31 cellular contexts compared by ENCODE assay signal in the genomic region with DNA sequence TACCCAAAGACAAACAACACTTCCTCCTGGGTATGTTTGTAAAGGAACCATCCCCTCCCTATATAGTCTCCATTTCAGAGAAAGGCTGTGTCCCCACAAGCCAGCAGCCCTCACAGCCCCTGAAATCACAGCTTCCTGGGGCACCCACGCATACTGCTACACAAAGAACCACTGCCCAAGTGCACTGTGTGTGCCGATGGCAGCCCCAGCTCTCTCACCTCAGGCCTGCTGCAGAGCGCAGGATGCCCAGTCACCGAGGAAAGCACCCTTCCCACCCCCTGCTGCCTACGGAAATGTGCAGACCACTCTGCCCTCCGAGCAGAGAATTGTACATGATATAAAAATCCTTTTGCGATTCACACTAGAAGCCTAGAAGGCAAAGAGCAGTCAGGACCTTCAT. TPM values are rescaled to one million over a fixed set of nuclear protein-coding genes. Genes with fewer than 3 reads are reported as not detected.
"Had no signal": no experiment of that assay in that cellular context is flagged by ENCODE, and none has a peak within 500 bp of the region (broad histone marks: within the 10 kb centered on the region; RNA-seq: fewer than 3 reads in every experiment).

No MANE protein-coding gene starts in this region.

- DNase-seq: activated CD4-positive, alpha-beta memory T cell treated with anti-CD3 and anti-CD28 coated beads, Interleukin-2, amount 10 ng/mL, durations not matched to agents 7 days and 5 days; activated CD4-positive, alpha-beta T cell treated with anti-CD3 and anti-CD28 coated beads for 1 hour; activated CD4-positive, alpha-beta T cell treated with anti-CD3 and anti-CD28 coated beads for 4 hours; activated CD4-positive, alpha-beta T cell treated with anti-CD3 and anti-CD28 coated beads, Interleukin-2, amount 10 ng/mL, durations not matched to agents 7 days and 5 days; activated CD4-positive, alpha-beta T cell treated with anti-CD3 and anti-CD28 coated beads, Interleukin-2, amount 50 U/mL, for 4 hours; activated CD8-positive, alpha-beta memory T cell treated with anti-CD3 and anti-CD28 coated beads for 24 hours; activated effector memory CD4-positive, alpha-beta T cell treated with Interleukin-2 at 50 U/mL for 16 hours; activated gamma-delta T cell treated with Interleukin-2 at 50 U/mL for 16 hours; activated naive CD4-positive, alpha-beta T cell treated with anti-CD3 and anti-CD28 coated beads, Interleukin-2, amount 50 U/mL, for 16 hours; activated naive CD4-positive, alpha-beta T cell treated with Interleukin-2 at 50 U/mL for 16 hours; activated T-cell treated with anti-CD3 and anti-CD28 coated beads, Interleukin-2, amount 50 U/mL, for 4 hours; amniotic stem cell; anterior cingulate cortex; brain microvascular endothelial cell; dorsolateral prefrontal cortex; effector memory CD4-positive, alpha-beta T cell; endodermal cell; foreskin keratinocyte; gastrocnemius medialis; glutamatergic neuron; heart left ventricle; T-helper 2 cell had no signal

- H3K9me3 ChIP-seq: gastrocnemius medialis, heart left ventricle had no signal

- H3K27ac ChIP-seq: brain microvascular endothelial cell, coronary artery, dorsolateral prefrontal cortex, foreskin keratinocyte, gastrocnemius medialis, heart left ventricle had no signal

- H3K4me1 ChIP-seq: foreskin keratinocyte, gastrocnemius medialis, heart left ventricle had no signal

- H3K4me3 Mint-ChIP-seq: activated CD4-positive, alpha-beta memory T cell treated with anti-CD3 and anti-CD28 coated beads, Interleukin-2, amount 10 ng/mL, durations not matched to agents 7 days and 5 days; activated CD4-positive, alpha-beta T cell treated with anti-CD3 and anti-CD28 coated beads, Interleukin-2, amount 10 ng/mL, durations not matched to agents 7 days and 5 days; activated naive CD8-positive, alpha-beta T cell; activated T-cell treated with anti-CD3 and anti-CD28 coated beads, Interleukin-2, amount 50 U/mL, for 4 hours; activated T-helper 17 cell treated with anti-CD3 and anti-CD28 coated beads, Interleukin-2, amount 50 U/mL, for 72 hours; central memory CD8-positive, alpha-beta T cell; dendritic cell treated with granulocyte-macrophage colony-stimulating factor and Interleukin-4, amounts not matched to agents 40 ng/mL and 50 ng/mL, for 4 days; endodermal cell had no signal

- ATAC-seq: activated T-cell treated with anti-CD3 and anti-CD28 coated beads, Interleukin-2, amount 50 U/mL, for 4 hours; activated T-helper 17 cell treated with anti-CD3 and anti-CD28 coated beads, Interleukin-2, amount 50 U/mL, for 72 hours; esophagus mucosa; foreskin keratinocyte; gastrocnemius medialis; heart left ventricle had no signal

- H3K9me3 Mint-ChIP-seq: activated CD4-positive, alpha-beta memory T cell treated with anti-CD3 and anti-CD28 coated beads, Interleukin-2, amount 10 ng/mL, durations not matched to agents 7 days and 5 days; activated CD4-positive, alpha-beta T cell treated with anti-CD3 and anti-CD28 coated beads, Interleukin-2, amount 10 ng/mL, durations not matched to agents 7 days and 5 days; activated T-cell treated with anti-CD3 and anti-CD28 coated beads, Interleukin-2, amount 50 U/mL, for 4 hours; activated T-helper 17 cell treated with anti-CD3 and anti-CD28 coated beads, Interleukin-2, amount 50 U/mL, for 72 hours; dendritic cell treated with granulocyte-macrophage colony-stimulating factor and Interleukin-4, amounts not matched to agents 40 ng/mL and 50 ng/mL, for 4 days; endodermal cell had no signal

- H3K27me3 ChIP-seq: brain microvascular endothelial cell, dorsolateral prefrontal cortex, foreskin keratinocyte, gastrocnemius medialis, heart left ventricle had no signal

- H3K27me3 Mint-ChIP-seq: activated CD4-positive, alpha-beta memory T cell treated with anti-CD3 and anti-CD28 coated beads, Interleukin-2, amount 10 ng/mL, durations not matched to agents 7 days and 5 days; activated CD4-positive, alpha-beta T cell treated with anti-CD3 and anti-CD28 coated beads, Interleukin-2, amount 10 ng/mL, durations not matched to agents 7 days and 5 days; activated naive CD8-positive, alpha-beta T cell; central memory CD8-positive, alpha-beta T cell; dendritic cell treated with granulocyte-macrophage colony-stimulating factor and Interleukin-4, amounts not matched to agents 40 ng/mL and 50 ng/mL, for 4 days had no signal

- H3K4me1 Mint-ChIP-seq: activated CD4-positive, alpha-beta memory T cell treated with anti-CD3 and anti-CD28 coated beads, Interleukin-2, amount 10 ng/mL, durations not matched to agents 7 days and 5 days; activated CD4-positive, alpha-beta T cell treated with anti-CD3 and anti-CD28 coated beads, Interleukin-2, amount 10 ng/mL, durations not matched to agents 7 days and 5 days; activated T-helper 17 cell treated with anti-CD3 and anti-CD28 coated beads, Interleukin-2, amount 50 U/mL, for 72 hours; central memory CD8-positive, alpha-beta T cell; endodermal cell had no signal

- H3K36me3 ChIP-seq: brain microvascular endothelial cell, gastrocnemius medialis, heart left ventricle had no signal

- FAIRE-seq: astrocyte, bronchial epithelial cell had no signal

- H3K4me3 ChIP-seq: coronary artery, dorsolateral prefrontal cortex, gastrocnemius medialis, heart left ventricle had no signal

- H3K27ac Mint-ChIP-seq: activated CD4-positive, alpha-beta memory T cell treated with anti-CD3 and anti-CD28 coated beads, Interleukin-2, amount 10 ng/mL, durations not matched to agents 7 days and 5 days; activated CD4-positive, alpha-beta T cell treated with anti-CD3 and anti-CD28 coated beads, Interleukin-2, amount 10 ng/mL, durations not matched to agents 7 days and 5 days; activated naive CD8-positive, alpha-beta T cell; activated T-helper 17 cell treated with anti-CD3 and anti-CD28 coated beads, Interleukin-2, amount 50 U/mL, for 72 hours; dendritic cell treated with granulocyte-macrophage colony-stimulating factor and Interleukin-4, amounts not matched to agents 40 ng/mL and 50 ng/mL, for 4 days; endodermal cell had no signal

- H3K36me3 Mint-ChIP-seq: activated naive CD8-positive, alpha-beta T cell had no signal

RNA-seq across cellular contexts. Expression of gene SOHLH2, which starts 39.4 kb away (rescaled TPM):
- total RNA-seq: activated CD4-positive, alpha-beta memory T cell treated with anti-CD3 and anti-CD28 coated beads, Interleukin-2, amount 10 ng/mL, durations not matched to agents 7 days and 5 days; activated CD4-positive, alpha-beta T cell treated with anti-CD3 and anti-CD28 coated beads, Interleukin-2, amount 10 ng/mL, durations not matched to agents 7 days and 5 days; activated T-cell treated with anti-CD3 and anti-CD28 coated beads, Interleukin-2, amount 50 U/mL, for 4 hours; astrocyte; epithelial cell of proximal tubule; foreskin keratinocyte had no signal
- polyA plus RNA-seq: foreskin keratinocyte had no signal

RNA-seq across cellular contexts. Expression of gene DCLK1, which starts 43.7 kb away (rescaled TPM):
- total RNA-seq: activated CD4-positive, alpha-beta memory T cell treated with anti-CD3 and anti-CD28 coated beads, Interleukin-2, amount 10 ng/mL, durations not matched to agents 7 days and 5 days; activated CD4-positive, alpha-beta T cell treated with anti-CD3 and anti-CD28 coated beads, Interleukin-2, amount 10 ng/mL, durations not matched to agents 7 days and 5 days; activated T-cell treated with anti-CD3 and anti-CD28 coated beads, Interleukin-2, amount 50 U/mL, for 4 hours; activated T-helper 17 cell treated with anti-CD3 and anti-CD28 coated beads, Interleukin-2, amount 50 U/mL, for 72 hours had no signal
- polyA plus RNA-seq: foreskin keratinocyte had no signal
